In genomic region chr1:171644805-171645483, GRCh38 we compare ENCODE assay signal across 8 cellular contexts. TPM values are rescaled to one million over a fixed set of nuclear protein-coding genes. Genes with fewer than 3 reads are reported as not detected.
DNase-seq lines count a peak whose midpoint lies in the region; ATAC-seq and TF ChIP-seq lines count a peak whose summit lies in the region.

No MANE protein-coding gene starts in this region.

- H3K9me3 ChIP-seq in MM.1S (replicated peaks; ENCODE audit: insufficient read depth, low read length) (no peaks in the 10 kb centered on the region), gastroesophageal sphincter (no peaks in the 10 kb centered on the region)

- H3K27me3 Mint-ChIP-seq in CD14-positive monocyte (ENCODE audit: low read depth in 3 of 3), result peaks cover 0 to 6% (median 2%) of the 10 kb centered on the region in 3 donors

- no peaks in the 10 kb centered on the region for H3K36me3 Mint-ChIP-seq in CD14-positive monocyte

- H3K4me1 ChIP-seq in MM.1S (ENCODE audit: low read length) (no peaks in the 10 kb centered on the region), gastroesophageal sphincter (peaks cover 0 to 61% (median 8%) of the 10 kb centered on the region in 3 donors)

- TF ChIP-seq POLR2A in gastroesophageal sphincter (IDR thresholded peaks at IDR 0.05), result no peak

- peak overlapping the region; percentile 42 for H3K4me2 ChIP-seq in MM.1S (ENCODE audit: low read depth, low read length)

- no peaks in the 10 kb centered on the region for H3K9me3 Mint-ChIP-seq in CD14-positive monocyte

- peaks cover 8% of the 10 kb centered on the region for H3K4me1 Mint-ChIP-seq in CD14-positive monocyte

- TF ChIP-seq CTCF in CD14-positive monocyte (IDR thresholded peaks at IDR 0.05) (peak; percentile 76), MM.1S (IDR thresholded peaks at IDR 0.05; ENCODE audit: low read length) (peak; percentile 93), gastroesophageal sphincter (IDR thresholded peaks at IDR 0.05) (peak; percentile 78 to 91 (median 89)), omental fat pad (IDR thresholded peaks at IDR 0.05) (no peak)

- no peaks in the 10 kb centered on the region for H4K20me1 ChIP-seq in MM.1S (ENCODE audit: insufficient read depth, low read length)

- no peak overlapping the region for H3K27ac ChIP-seq in MM.1S (ENCODE audit: low read length)
- peak overlapping the region; percentile 75 to 89 (median 84) for H3K27ac ChIP-seq in gastroesophageal sphincter
- H3K27ac ChIP-seq in temporal lobe (ENCODE audit: low read depth, low read length), result peak overlapping the region; percentile 4

- H3K27ac Mint-ChIP-seq in CD14-positive monocyte, result no peak overlapping the region

- TF ChIP-seq EP300 in gastroesophageal sphincter (IDR thresholded peaks at IDR 0.05), result no peak

- no peak overlapping the region for H3K4me3 ChIP-seq in MM.1S (ENCODE audit: low read length)
- H3K4me3 ChIP-seq in gastroesophageal sphincter, result peak overlapping the region in 1 of 2 donors; percentile 6

- ATAC-seq in GM21390 (IDR thresholded peaks at IDR 0.05; ENCODE audit: unreplicated experiment), result peak; percentile 79
- ATAC-seq in gastroesophageal sphincter, result peak; percentile 63
- peak; percentile 79 for ATAC-seq in omental fat pad (ENCODE audit: low FRiP score)

- no peaks in the 10 kb centered on the region for H3K79me2 ChIP-seq in MM.1S (ENCODE audit: low read length)

- peak overlapping the region in 1 of 2 donors; percentile 39 for H3K4me3 Mint-ChIP-seq in CD14-positive monocyte

- H2AFZ ChIP-seq in MM.1S (ENCODE audit: low read length), result peak overlapping the region; percentile 69

- H3K9ac ChIP-seq in MM.1S (ENCODE audit: low read length), result no peak overlapping the region

- no peaks in the 10 kb centered on the region for H3K27me3 ChIP-seq in MM.1S (replicated peaks; ENCODE audit: insufficient read depth, low read length)
- no peaks in the 10 kb centered on the region for H3K27me3 ChIP-seq in gastroesophageal sphincter

- H3K36me3 ChIP-seq in MM.1S (replicated peaks; ENCODE audit: insufficient read depth, low read length) (no peaks in the 10 kb centered on the region), gastroesophageal sphincter (no peaks in the 10 kb centered on the region)

- 7 to 35% methylated on average over 3 to 4 of the region's 15 CpGs for WGBS in gastroesophageal sphincter (ENCODE audit: low coverage in 1 of 2), 2 donors

- no peaks in the 10 kb centered on the region for H3F3A ChIP-seq in MM.1S (ENCODE audit: insufficient read depth, low read length)

- intact Hi-C loops in CD14-positive monocyte (cut with micrococcal nuclease), result no loop called here

- DNase-seq in CD14-positive monocyte (ENCODE audit: low spot score), result no peak
- DNase-seq in MM.1S, result peak; percentile 91
- DNase-seq in SHP77 (lab: John Stamatoyannopoulos, UW), result peak; percentile 91 to 95
- peak; percentile 23 for DNase-seq in activated T-helper 9 cell treated with anti-CD3 and anti-CD28 coated beads, Interleukin-2, amount 50 U/mL, for 16 hours (ENCODE audit: low read depth)
- peak; percentile 48 for DNase-seq in omental fat pad (ENCODE audit: low spot score)

- no peaks in the 10 kb centered on the region for H3K9me2 ChIP-seq in MM.1S (replicated peaks; ENCODE audit: insufficient read depth, low read length)

RNA-seq across cellular contexts. Expression of gene MYOC, which starts 7.5 kb away (rescaled TPM):
- not detected for polyA plus RNA-seq in CD14-positive monocyte
- total RNA-seq in gastroesophageal sphincter (1,000 to 10,000 TPM in 1 of 4 donors, 100 to 1,000 TPM in 2, 10 to 100 TPM in 1; 88.5 to 1,432 (median 227) TPM), omental fat pad (10 to 100 TPM in 3 of 4 donors, 1 to 10 TPM in 1; 4.9 to 93.0 (median 19.8) TPM), temporal lobe (0.25 TPM)

RNA-seq across cellular contexts. Expression of gene MYOCOS, which starts 22.9 kb away (rescaled TPM):
- polyA plus RNA-seq in CD14-positive monocyte, result not detected
- total RNA-seq in gastroesophageal sphincter (not detected), omental fat pad (not detected), temporal lobe (under 0.01 TPM)

Comparison
In these comparisons a context has a peak if more than half of its experiments do, and no peak if none do; other contexts are left out.
1. CTCF ChIP-seq: peak in CD14-positive monocyte (single experiment), MM.1S (single experiment) and gastroesophageal sphincter (4 of 4); none in omental fat pad (0 of 3).
2. Peak in every context shown above with its lines, with median percentiles within 50 percentile points of each other: ATAC-seq.